ENCODE assay signal across 1 cellular context in the genomic region with DNA sequence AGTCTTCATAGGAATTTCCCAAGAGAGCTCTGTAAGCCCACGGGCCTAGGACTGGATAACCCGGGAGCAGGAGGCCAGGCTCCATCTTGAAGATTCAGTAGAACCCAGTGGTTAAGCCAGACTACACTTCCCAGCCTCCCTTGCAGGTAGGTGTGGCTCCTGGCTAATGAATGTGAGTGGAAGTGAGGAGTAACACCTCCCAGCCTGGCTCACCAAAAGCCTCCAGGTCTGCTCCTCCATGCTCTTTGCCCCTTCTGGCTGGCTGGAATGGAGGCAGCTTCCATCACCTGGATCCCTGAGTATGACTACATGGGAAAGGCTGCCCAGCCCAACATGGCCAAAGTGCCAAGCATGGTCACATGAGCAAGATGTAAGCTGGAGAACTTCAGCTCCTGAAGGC.
A peak's percentile ranks its signal among the peaks of the same experiment; 100 is the strongest.
TF ChIP-seq lines count a peak whose summit lies in the region.

No MANE protein-coding gene starts in this region.

TF ChIP-seq in HepG2, 621 proteins besides CTCF, POLR2A, EP300 and RAD21 (continues in another document):
- peak; percentile 86 for TF ChIP-seq RBM22 (optimal IDR thresholded peaks at IDR 0.05; ENCODE audit: low read length)
- no peak for TF ChIP-seq POGZ (CRISPR knock-in tag; IDR thresholded peaks at IDR 0.05)
- TF ChIP-seq, protein P1, sequence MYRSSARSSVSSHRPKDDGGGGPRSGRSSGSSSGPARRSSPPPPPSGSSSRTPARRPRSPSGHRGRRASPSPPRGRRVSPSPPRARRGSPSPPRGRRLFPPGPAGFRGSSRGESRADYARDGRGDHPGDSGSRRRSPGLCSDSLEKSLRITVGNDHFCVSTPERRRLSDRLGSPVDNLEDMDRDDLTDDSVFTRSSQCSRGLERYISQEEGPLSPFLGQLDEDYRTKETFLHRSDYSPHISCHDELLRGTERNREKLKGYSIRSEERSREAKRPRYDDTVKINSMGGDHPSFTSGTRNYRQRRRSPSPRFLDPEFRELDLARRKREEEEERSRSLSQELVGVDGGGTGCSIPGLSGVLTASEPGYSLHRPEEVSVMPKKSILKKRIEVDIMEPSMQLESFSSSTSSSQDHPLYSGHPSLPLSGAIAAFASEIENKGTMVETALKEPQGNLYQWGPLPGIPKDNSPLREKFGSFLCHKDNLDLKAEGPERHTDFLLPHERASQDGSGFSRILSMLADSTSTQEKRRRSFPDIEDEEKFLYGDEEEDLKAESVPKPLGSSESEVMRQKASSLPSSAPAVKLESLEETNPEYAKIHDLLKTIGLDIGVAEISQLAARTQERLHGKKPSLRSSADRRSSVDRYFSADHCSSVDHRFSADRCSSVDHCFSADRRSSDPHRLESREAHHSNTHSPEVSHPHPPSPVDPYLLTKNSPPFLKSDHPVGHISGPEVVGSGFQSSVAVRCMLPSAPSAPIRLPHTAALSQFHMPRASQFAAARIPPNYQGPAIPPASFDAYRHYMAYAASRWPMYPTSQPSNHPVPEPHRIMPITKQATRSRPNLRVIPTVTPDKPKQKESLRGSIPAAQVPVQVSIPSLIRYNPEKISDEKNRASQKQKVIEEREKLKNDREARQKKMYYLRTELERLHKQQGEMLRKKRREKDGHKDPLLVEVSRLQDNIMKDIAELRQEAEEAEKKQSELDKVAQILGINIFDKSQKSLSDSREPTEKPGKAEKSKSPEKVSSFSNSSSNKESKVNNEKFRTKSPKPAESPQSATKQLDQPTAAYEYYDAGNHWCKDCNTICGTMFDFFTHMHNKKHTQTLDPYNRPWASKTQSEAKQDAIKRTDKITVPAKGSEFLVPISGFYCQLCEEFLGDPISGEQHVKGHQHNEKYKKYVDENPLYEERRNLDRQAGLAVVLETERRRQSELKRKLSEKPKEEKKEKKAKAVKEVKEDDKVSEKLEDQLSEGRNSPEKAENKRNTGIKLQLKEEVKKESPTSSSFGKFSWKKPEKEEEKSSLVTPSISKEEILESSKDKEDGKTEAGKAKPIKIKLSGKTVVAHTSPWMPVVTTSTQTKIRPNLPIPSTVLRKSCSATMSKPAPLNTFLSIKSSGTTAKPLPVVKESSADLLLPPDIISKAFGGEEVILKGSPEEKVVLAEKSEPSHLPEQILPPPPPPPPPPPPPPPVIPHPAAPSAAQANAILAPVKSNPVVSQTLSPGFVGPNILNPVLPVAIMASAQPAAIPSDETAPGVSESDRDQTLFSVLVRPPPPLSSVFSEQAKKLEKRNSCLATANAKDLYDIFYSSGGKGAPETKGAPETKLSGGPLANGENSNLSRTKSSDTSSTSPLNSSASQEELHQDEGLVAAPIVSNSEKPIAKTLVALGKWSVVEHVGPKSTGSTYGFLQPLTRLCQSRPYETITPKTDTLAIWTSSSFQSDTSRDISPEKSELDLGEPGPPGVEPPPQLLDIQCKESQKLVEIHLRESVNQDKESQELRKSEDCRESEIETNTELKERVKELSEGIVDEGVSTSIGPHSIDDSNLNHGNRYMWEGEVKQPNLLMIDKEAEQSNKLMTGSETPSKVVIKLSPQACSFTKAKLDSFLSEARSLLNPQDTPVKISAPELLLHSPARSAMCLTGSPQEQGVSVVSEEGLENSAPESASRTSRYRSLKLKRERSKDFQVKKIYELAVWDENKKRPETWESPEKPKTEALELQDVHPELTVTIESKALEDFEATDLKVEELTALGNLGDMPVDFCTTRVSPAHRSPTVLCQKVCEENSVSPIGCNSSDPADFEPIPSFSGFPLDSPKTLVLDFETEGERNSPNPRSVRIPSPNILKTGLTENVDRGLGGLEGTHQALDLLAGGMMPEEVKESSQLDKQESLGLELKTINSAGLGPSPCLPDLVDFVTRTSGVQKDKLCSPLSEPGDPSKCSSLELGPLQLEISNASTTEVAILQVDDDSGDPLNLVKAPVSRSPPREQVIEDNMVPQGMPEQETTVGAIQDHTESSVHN (CRISPR knock-in tag; IDR thresholded peaks at IDR 0.05) = 0 out of 2 replicates have a peak, but pooled peaks have one; percentile 26
- peak; percentile 85 for TF ChIP-seq ZNF143 (CRISPR knock-in tag; IDR thresholded peaks at IDR 0.05)
- TF ChIP-seq THAP11 (CRISPR knock-in tag; IDR thresholded peaks at IDR 0.05) = peak; percentile 80
- no peak for TF ChIP-seq THYN1 (CRISPR knock-in tag; IDR thresholded peaks at IDR 0.05; ENCODE audit: borderline replicate concordance, low read depth)
- no peak for TF ChIP-seq SP1 (IDR thresholded peaks at IDR 0.05)
- TF ChIP-seq SP1 (CRISPR knock-in tag; IDR thresholded peaks at IDR 0.05) = no peak
- 0 out of 2 replicates have a peak, but pooled peaks have one; percentile 43 for TF ChIP-seq GTF3A (CRISPR knock-in tag; conservative IDR thresholded peaks at IDR 0.05)
- TF ChIP-seq ZBTB38 (CRISPR knock-in tag; IDR thresholded peaks at IDR 0.05) = no peak
- TF ChIP-seq, protein P2, sequence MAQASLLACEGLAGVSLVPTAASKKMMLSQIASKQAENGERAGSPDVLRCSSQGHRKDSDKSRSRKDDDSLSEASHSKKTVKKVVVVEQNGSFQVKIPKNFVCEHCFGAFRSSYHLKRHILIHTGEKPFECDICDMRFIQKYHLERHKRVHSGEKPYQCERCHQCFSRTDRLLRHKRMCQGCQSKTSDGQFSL (CRISPR knock-in tag; IDR thresholded peaks at IDR 0.05) = no peak
- TF ChIP-seq, protein P3, sequence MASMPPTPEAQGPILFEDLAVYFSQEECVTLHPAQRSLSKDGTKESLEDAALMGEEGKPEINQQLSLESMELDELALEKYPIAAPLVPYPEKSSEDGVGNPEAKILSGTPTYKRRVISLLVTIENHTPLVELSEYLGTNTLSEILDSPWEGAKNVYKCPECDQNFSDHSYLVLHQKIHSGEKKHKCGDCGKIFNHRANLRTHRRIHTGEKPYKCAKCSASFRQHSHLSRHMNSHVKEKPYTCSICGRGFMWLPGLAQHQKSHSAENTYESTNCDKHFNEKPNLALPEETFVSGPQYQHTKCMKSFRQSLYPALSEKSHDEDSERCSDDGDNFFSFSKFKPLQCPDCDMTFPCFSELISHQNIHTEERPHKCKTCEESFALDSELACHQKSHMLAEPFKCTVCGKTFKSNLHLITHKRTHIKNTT (CRISPR knock-in tag; IDR thresholded peaks at IDR 0.05) = no peak
- no peak for TF ChIP-seq GABPB1 (CRISPR knock-in tag; IDR thresholded peaks at IDR 0.05)
- TF ChIP-seq, protein P4, sequence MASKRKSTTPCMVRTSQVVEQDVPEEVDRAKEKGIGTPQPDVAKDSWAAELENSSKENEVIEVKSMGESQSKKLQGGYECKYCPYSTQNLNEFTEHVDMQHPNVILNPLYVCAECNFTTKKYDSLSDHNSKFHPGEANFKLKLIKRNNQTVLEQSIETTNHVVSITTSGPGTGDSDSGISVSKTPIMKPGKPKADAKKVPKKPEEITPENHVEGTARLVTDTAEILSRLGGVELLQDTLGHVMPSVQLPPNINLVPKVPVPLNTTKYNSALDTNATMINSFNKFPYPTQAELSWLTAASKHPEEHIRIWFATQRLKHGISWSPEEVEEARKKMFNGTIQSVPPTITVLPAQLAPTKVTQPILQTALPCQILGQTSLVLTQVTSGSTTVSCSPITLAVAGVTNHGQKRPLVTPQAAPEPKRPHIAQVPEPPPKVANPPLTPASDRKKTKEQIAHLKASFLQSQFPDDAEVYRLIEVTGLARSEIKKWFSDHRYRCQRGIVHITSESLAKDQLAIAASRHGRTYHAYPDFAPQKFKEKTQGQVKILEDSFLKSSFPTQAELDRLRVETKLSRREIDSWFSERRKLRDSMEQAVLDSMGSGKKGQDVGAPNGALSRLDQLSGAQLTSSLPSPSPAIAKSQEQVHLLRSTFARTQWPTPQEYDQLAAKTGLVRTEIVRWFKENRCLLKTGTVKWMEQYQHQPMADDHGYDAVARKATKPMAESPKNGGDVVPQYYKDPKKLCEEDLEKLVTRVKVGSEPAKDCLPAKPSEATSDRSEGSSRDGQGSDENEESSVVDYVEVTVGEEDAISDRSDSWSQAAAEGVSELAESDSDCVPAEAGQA (IDR thresholded peaks at IDR 0.05; ENCODE audit: low read depth) = no peak
- TF ChIP-seq, protein P4 (CRISPR knock-in tag; IDR thresholded peaks at IDR 0.05; ENCODE audit: borderline replicate concordance) = no peak
- no peak for TF ChIP-seq NR2F2 (IDR thresholded peaks at IDR 0.05; ENCODE audit: borderline replicate concordance, low read depth)
- TF ChIP-seq, protein P5, sequence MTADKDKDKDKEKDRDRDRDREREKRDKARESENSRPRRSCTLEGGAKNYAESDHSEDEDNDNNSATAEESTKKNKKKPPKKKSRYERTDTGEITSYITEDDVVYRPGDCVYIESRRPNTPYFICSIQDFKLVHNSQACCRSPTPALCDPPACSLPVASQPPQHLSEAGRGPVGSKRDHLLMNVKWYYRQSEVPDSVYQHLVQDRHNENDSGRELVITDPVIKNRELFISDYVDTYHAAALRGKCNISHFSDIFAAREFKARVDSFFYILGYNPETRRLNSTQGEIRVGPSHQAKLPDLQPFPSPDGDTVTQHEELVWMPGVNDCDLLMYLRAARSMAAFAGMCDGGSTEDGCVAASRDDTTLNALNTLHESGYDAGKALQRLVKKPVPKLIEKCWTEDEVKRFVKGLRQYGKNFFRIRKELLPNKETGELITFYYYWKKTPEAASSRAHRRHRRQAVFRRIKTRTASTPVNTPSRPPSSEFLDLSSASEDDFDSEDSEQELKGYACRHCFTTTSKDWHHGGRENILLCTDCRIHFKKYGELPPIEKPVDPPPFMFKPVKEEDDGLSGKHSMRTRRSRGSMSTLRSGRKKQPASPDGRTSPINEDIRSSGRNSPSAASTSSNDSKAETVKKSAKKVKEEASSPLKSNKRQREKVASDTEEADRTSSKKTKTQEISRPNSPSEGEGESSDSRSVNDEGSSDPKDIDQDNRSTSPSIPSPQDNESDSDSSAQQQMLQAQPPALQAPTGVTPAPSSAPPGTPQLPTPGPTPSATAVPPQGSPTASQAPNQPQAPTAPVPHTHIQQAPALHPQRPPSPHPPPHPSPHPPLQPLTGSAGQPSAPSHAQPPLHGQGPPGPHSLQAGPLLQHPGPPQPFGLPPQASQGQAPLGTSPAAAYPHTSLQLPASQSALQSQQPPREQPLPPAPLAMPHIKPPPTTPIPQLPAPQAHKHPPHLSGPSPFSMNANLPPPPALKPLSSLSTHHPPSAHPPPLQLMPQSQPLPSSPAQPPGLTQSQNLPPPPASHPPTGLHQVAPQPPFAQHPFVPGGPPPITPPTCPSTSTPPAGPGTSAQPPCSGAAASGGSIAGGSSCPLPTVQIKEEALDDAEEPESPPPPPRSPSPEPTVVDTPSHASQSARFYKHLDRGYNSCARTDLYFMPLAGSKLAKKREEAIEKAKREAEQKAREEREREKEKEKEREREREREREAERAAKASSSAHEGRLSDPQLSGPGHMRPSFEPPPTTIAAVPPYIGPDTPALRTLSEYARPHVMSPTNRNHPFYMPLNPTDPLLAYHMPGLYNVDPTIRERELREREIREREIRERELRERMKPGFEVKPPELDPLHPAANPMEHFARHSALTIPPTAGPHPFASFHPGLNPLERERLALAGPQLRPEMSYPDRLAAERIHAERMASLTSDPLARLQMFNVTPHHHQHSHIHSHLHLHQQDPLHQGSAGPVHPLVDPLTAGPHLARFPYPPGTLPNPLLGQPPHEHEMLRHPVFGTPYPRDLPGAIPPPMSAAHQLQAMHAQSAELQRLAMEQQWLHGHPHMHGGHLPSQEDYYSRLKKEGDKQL (CRISPR knock-in tag; IDR thresholded peaks at IDR 0.05; ENCODE audit: low read depth) = no peak
- 0 out of 2 replicates have a peak, but pooled peaks have one; percentile 23 for TF ChIP-seq HNF4A (CRISPR knock-in tag; IDR thresholded peaks at IDR 0.05)
- TF ChIP-seq PHF5A (CRISPR knock-in tag; IDR thresholded peaks at IDR 0.05; ENCODE audit: low read depth, unreplicated experiment) = no peak
- no peak for TF ChIP-seq STAG1 (CRISPR knock-in tag; IDR thresholded peaks at IDR 0.05)
- TF ChIP-seq BRD4 (CRISPR knock-in tag; IDR thresholded peaks at IDR 0.05) = 0 out of 2 replicates have a peak, but pooled peaks have one; percentile 39
- TF ChIP-seq HES4 (CRISPR knock-in tag; IDR thresholded peaks at IDR 0.05; ENCODE audit: borderline replicate concordance) = peak; percentile 28; the same call in 1 of the 2 replicates
- TF ChIP-seq, protein P6, sequence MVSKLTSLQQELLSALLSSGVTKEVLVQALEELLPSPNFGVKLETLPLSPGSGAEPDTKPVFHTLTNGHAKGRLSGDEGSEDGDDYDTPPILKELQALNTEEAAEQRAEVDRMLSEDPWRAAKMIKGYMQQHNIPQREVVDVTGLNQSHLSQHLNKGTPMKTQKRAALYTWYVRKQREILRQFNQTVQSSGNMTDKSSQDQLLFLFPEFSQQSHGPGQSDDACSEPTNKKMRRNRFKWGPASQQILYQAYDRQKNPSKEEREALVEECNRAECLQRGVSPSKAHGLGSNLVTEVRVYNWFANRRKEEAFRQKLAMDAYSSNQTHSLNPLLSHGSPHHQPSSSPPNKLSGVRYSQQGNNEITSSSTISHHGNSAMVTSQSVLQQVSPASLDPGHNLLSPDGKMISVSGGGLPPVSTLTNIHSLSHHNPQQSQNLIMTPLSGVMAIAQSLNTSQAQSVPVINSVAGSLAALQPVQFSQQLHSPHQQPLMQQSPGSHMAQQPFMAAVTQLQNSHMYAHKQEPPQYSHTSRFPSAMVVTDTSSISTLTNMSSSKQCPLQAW (CRISPR knock-in tag; IDR thresholded peaks at IDR 0.05) = 0 out of 2 replicates have a peak, but pooled peaks have one; percentile 22
- 0 out of 2 replicates have a peak, but pooled peaks have one; percentile 35 for TF ChIP-seq POLR2G (IDR thresholded peaks at IDR 0.05; ENCODE audit: low read depth, low read length)
- no peak for TF ChIP-seq ZNF891 (CRISPR knock-in tag; IDR thresholded peaks at IDR 0.05)
- TF ChIP-seq KDM2A (CRISPR knock-in tag; IDR thresholded peaks at IDR 0.05; ENCODE audit: borderline replicate concordance, low read depth) = peak; percentile 43; the same call in 1 of the 2 replicates
- no peak for TF ChIP-seq ZSCAN22 (CRISPR knock-in tag; IDR thresholded peaks at IDR 0.05)
- no peak for TF ChIP-seq ZEB1 (IDR thresholded peaks at IDR 0.05; ENCODE audit: insufficient replicate concordance, low read depth)
